In genomic region chr15:52294881-52295420, GRCh38 we compare ENCODE assay signal across 8 cellular contexts. TPM values are rescaled to one million over a fixed set of nuclear protein-coding genes. Genes with fewer than 3 reads are reported as not detected.
DNase-seq lines count a peak whose midpoint lies in the region; ATAC-seq lines count a peak whose summit lies in the region.

No MANE protein-coding gene starts in this region.

- no peaks in the 10 kb centered on the region for H3K9me3 Mint-ChIP-seq in activated T-helper 2 cell treated with anti-CD3 and anti-CD28 coated beads, Interferon-gamma antibody, Interleukin-2, Interleukin-4, amounts not matched to agents 10 μg/mL and 5 μg/mL and 100 μg/mL, durations not matched to agents 14 hours and 24 hours and 36 hours
- H3K9me3 Mint-ChIP-seq in stimulated activated effector memory CD8-positive, alpha-beta T cell treated with anti-CD3 and anti-CD28 coated beads, Interleukin-12 subunit alpha, Interleukin-12 subunit beta, amount 100 ng/mL, for 72 hours, result no peaks in the 10 kb centered on the region

- DNase-seq in DMS 273 (lab: John Stamatoyannopoulos, UW; ENCODE audit: unreplicated experiment), result peak; percentile 31
- no peak for DNase-seq in DMS 273 treated with DMSO at 0.1 percent for 48 hours (lab: John Stamatoyannopoulos, UW)
- DNase-seq in activated T-helper 2 cell treated with anti-CD3 and anti-CD28 coated beads, Interferon-gamma antibody, Interleukin-2, Interleukin-4, amounts not matched to agents 10 μg/mL and 5 μg/mL and 100 μg/mL, durations not matched to agents 14 hours and 24 hours and 36 hours (ENCODE audit: low spot score), result no peak
- peak in 1 of 2 donors; percentile 43 for DNase-seq in stimulated activated effector memory CD8-positive, alpha-beta T cell treated with anti-CD3 and anti-CD28 coated beads, Interleukin-12 subunit alpha, Interleukin-12 subunit beta, amount 100 ng/mL, for 72 hours (ENCODE audit: low spot score in 2 of 2)
- DNase-seq in Karpas-422, result no peak

- peak overlapping the region; percentile 77 for H3K4me3 ChIP-seq in iPS-18c (ENCODE audit: insufficient read depth, low read depth, low read length)
- H3K4me3 ChIP-seq in Karpas-422 (ENCODE audit: low read length), result no peak overlapping the region

- no peak overlapping the region for H3K4me2 ChIP-seq in Karpas-422 (ENCODE audit: low read depth, low read length, poor library complexity, severe bottlenecking)

- H3K27me3 Mint-ChIP-seq in activated T-helper 2 cell treated with anti-CD3 and anti-CD28 coated beads, Interferon-gamma antibody, Interleukin-2, Interleukin-4, amounts not matched to agents 10 μg/mL and 5 μg/mL and 100 μg/mL, durations not matched to agents 14 hours and 24 hours and 36 hours (ENCODE audit: low read depth), result peaks cover 54% of the 10 kb centered on the region

- H3K79me2 ChIP-seq in Karpas-422 (ENCODE audit: low read length), result no peaks in the 10 kb centered on the region

- H3K27ac ChIP-seq in Karpas-422 (ENCODE audit: low read length), result no peak overlapping the region

- no peaks in the 10 kb centered on the region for H3K9me2 ChIP-seq in Karpas-422 (replicated peaks; ENCODE audit: insufficient read depth, low read length)

- no peaks in the 10 kb centered on the region for H3K27me3 ChIP-seq in Karpas-422 (ENCODE audit: low read length)

- peaks cover 6% of the 10 kb centered on the region; the same call in 1 of the 2 replicates for H3K4me1 ChIP-seq in Karpas-422 (ENCODE audit: low read length)

- peak; percentile 14 for ATAC-seq in stimulated activated effector memory CD8-positive, alpha-beta T cell treated with anti-CD3 and anti-CD28 coated beads, Interleukin-12 subunit alpha, Interleukin-12 subunit beta, amount 100 ng/mL, for 72 hours
- ATAC-seq in GM18517 (IDR thresholded peaks at IDR 0.05; ENCODE audit: unreplicated experiment) (no peak), GM21619 (IDR thresholded peaks at IDR 0.05; ENCODE audit: unreplicated experiment) (no peak)

- no peak overlapping the region for H2AFZ ChIP-seq in Karpas-422 (ENCODE audit: low read length)

- intact Hi-C loops in activated T-helper 2 cell treated with anti-CD3 and anti-CD28 coated beads, Interferon-gamma antibody, Interleukin-2, Interleukin-4, amounts not matched to agents 10 μg/mL and 5 μg/mL and 100 μg/mL, durations not matched to agents 14 hours and 24 hours and 36 hours (cut with micrococcal nuclease), result loop anchor here (5.0 kb wide), 1 partner anchor 38 kb away; no protein-coding TSS in a partner anchor

- no peak overlapping the region for H3K9ac ChIP-seq in Karpas-422 (ENCODE audit: low read length)

- H4K20me1 ChIP-seq in Karpas-422 (ENCODE audit: insufficient read depth, low read depth, low read length), result 0 out of 2 replicates have a peak, but pooled peaks cover 4% of the 10 kb centered on the region

- peaks cover 13% of the 10 kb centered on the region for H3K4me1 Mint-ChIP-seq in activated T-helper 2 cell treated with anti-CD3 and anti-CD28 coated beads, Interferon-gamma antibody, Interleukin-2, Interleukin-4, amounts not matched to agents 10 μg/mL and 5 μg/mL and 100 μg/mL, durations not matched to agents 14 hours and 24 hours and 36 hours (ENCODE audit: low read depth)
- peaks cover 16% of the 10 kb centered on the region for H3K4me1 Mint-ChIP-seq in stimulated activated effector memory CD8-positive, alpha-beta T cell treated with anti-CD3 and anti-CD28 coated beads, Interleukin-12 subunit alpha, Interleukin-12 subunit beta, amount 100 ng/mL, for 72 hours

- H3K27ac Mint-ChIP-seq in activated T-helper 2 cell treated with anti-CD3 and anti-CD28 coated beads, Interferon-gamma antibody, Interleukin-2, Interleukin-4, amounts not matched to agents 10 μg/mL and 5 μg/mL and 100 μg/mL, durations not matched to agents 14 hours and 24 hours and 36 hours, result no peak overlapping the region
- H3K27ac Mint-ChIP-seq in stimulated activated effector memory CD8-positive, alpha-beta T cell treated with anti-CD3 and anti-CD28 coated beads, Interleukin-12 subunit alpha, Interleukin-12 subunit beta, amount 100 ng/mL, for 72 hours, result no peak overlapping the region

- no peaks in the 10 kb centered on the region for H3K36me3 ChIP-seq in Karpas-422 (ENCODE audit: insufficient read depth, low read length)

- no peaks in the 10 kb centered on the region for H3K36me3 Mint-ChIP-seq in activated T-helper 2 cell treated with anti-CD3 and anti-CD28 coated beads, Interferon-gamma antibody, Interleukin-2, Interleukin-4, amounts not matched to agents 10 μg/mL and 5 μg/mL and 100 μg/mL, durations not matched to agents 14 hours and 24 hours and 36 hours (ENCODE audit: low read depth)
- H3K36me3 Mint-ChIP-seq in stimulated activated effector memory CD8-positive, alpha-beta T cell treated with anti-CD3 and anti-CD28 coated beads, Interleukin-12 subunit alpha, Interleukin-12 subunit beta, amount 100 ng/mL, for 72 hours, result no peaks in the 10 kb centered on the region

- H3K4me3 Mint-ChIP-seq in activated T-helper 2 cell treated with anti-CD3 and anti-CD28 coated beads, Interferon-gamma antibody, Interleukin-2, Interleukin-4, amounts not matched to agents 10 μg/mL and 5 μg/mL and 100 μg/mL, durations not matched to agents 14 hours and 24 hours and 36 hours (ENCODE audit: low read depth), result peak overlapping the region; percentile 59
- H3K4me3 Mint-ChIP-seq in stimulated activated effector memory CD8-positive, alpha-beta T cell treated with anti-CD3 and anti-CD28 coated beads, Interleukin-12 subunit alpha, Interleukin-12 subunit beta, amount 100 ng/mL, for 72 hours, result peak overlapping the region; percentile 34

- H3K9me3 ChIP-seq in iPS-18c (ENCODE audit: control insufficient read depth, insufficient read depth, low read length), result no peaks in the 10 kb centered on the region
- no peaks in the 10 kb centered on the region for H3K9me3 ChIP-seq in Karpas-422 (ENCODE audit: low read length)

RNA-seq across cellular contexts. Expression of gene MYO5C, which starts 0.7 kb away (rescaled TPM):
- 0.32 and 0.64 TPM in 2 replicates for total RNA-seq in activated T-helper 2 cell treated with anti-CD3 and anti-CD28 coated beads, Interferon-gamma antibody, Interleukin-2, Interleukin-4, amounts not matched to agents 10 μg/mL and 5 μg/mL and 100 μg/mL, durations not matched to agents 14 hours and 24 hours and 36 hours
- total RNA-seq in Karpas-422 (2014; rRNA removed; shearing (Covaris generic); ENCODE audit: low replicate concordance), result 0.22 and 0.58 TPM in 2 replicates
